ENCODE assay signal across 1 cellular context in the genomic region with DNA sequence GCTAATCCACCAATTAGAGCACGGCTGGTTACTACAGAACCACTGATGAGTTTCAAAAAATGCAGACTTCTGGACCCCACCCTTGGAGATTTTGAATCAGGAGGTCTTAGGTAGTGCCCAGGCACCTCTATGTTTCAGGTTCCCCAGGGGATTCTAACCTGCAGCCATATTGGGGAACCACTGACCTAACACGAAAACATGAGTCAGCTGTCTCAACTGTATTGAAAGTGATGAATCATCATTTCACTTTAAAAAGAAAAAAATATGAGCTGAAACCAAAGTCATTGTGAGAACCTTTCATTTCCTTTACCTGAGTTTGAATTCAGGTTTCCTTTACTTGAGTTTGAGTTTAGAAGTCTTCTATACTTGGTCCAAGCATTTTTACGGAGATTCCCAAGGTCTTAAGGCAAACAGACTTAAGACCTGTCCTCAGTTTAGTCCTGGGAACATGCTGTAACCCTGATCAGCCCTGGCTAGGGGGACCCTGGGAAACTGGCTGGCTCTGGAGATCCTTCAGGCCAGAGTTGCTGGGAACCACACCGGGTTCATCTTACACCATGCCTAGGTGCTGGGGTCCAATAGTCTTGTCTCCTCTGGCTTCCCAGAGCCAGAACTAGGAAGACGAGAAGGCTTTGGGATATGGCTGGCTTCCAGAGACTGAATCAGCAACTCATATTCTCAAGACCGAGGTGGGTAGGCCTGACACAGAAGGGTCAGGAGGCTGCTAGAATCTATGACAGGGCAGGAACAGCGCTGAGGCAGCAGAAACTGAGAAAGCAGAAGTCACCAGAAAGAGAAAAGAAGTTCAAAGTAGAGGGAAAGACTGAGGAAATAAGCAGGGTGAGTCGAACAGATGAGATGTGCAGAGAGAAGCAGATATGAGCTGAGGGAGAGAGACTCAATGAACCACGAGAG.
TF ChIP-seq lines count a peak whose summit lies in the region.

No MANE protein-coding gene starts in this region.

TF ChIP-seq in K562, 482 proteins besides CTCF, POLR2A, EP300 and RAD21 (continued from another document):
- TF ChIP-seq, protein P1, sequence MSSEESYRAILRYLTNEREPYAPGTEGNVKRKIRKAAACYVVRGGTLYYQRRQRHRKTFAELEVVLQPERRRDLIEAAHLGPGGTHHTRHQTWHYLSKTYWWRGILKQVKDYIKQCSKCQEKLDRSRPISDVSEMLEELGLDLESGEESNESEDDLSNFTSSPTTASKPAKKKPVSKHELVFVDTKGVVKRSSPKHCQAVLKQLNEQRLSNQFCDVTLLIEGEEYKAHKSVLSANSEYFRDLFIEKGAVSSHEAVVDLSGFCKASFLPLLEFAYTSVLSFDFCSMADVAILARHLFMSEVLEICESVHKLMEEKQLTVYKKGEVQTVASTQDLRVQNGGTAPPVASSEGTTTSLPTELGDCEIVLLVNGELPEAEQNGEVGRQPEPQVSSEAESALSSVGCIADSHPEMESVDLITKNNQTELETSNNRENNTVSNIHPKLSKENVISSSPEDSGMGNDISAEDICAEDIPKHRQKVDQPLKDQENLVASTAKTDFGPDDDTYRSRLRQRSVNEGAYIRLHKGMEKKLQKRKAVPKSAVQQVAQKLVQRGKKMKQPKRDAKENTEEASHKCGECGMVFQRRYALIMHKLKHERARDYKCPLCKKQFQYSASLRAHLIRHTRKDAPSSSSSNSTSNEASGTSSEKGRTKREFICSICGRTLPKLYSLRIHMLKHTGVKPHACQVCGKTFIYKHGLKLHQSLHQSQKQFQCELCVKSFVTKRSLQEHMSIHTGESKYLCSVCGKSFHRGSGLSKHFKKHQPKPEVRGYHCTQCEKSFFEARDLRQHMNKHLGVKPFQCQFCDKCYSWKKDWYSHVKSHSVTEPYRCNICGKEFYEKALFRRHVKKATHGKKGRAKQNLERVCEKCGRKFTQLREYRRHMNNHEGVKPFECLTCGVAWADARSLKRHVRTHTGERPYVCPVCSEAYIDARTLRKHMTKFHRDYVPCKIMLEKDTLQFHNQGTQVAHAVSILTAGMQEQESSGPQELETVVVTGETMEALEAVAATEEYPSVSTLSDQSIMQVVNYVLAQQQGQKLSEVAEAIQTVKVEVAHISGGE (CRISPR knock-in tag; IDR thresholded peaks at IDR 0.05): peak in 1 of 3 experiments; percentile 73; a peak in 2 of 6 replicates
- TF ChIP-seq POLR2H (tag; IDR thresholded peaks at IDR 0.05; ENCODE audit: low read depth): no peak
- TF ChIP-seq NFE2 (IDR thresholded peaks at IDR 0.05; ENCODE audit: low read depth): peak; percentile 67
- TF ChIP-seq, protein P2, sequence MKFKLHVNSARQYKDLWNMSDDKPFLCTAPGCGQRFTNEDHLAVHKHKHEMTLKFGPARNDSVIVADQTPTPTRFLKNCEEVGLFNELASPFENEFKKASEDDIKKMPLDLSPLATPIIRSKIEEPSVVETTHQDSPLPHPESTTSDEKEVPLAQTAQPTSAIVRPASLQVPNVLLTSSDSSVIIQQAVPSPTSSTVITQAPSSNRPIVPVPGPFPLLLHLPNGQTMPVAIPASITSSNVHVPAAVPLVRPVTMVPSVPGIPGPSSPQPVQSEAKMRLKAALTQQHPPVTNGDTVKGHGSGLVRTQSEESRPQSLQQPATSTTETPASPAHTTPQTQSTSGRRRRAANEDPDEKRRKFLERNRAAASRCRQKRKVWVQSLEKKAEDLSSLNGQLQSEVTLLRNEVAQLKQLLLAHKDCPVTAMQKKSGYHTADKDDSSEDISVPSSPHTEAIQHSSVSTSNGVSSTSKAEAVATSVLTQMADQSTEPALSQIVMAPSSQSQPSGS (CRISPR knock-in tag; IDR thresholded peaks at IDR 0.05): no peak
- peak; percentile 20; the same call in 1 of the 2 replicates for TF ChIP-seq SMARCA4 (IDR thresholded peaks at IDR 0.05)
- TF ChIP-seq JUNB (CRISPR knock-in tag; conservative IDR thresholded peaks at IDR 0.05): peak; percentile 70
- no peak for TF ChIP-seq SRSF1 (IDR thresholded peaks at IDR 0.05; ENCODE audit: low read depth, low read length)
- peak; percentile 36; the same call in 1 of the 2 replicates for TF ChIP-seq CXXC5 (CRISPR knock-in tag; IDR thresholded peaks at IDR 0.05)
- TF ChIP-seq ZNF707 (CRISPR knock-in tag; conservative IDR thresholded peaks at IDR 0.05): no peak
- 0 out of 2 replicates have a peak, but pooled peaks have one; percentile 16 for TF ChIP-seq ZNF561 (CRISPR knock-in tag; conservative IDR thresholded peaks at IDR 0.05)
- TF ChIP-seq, protein P3, sequence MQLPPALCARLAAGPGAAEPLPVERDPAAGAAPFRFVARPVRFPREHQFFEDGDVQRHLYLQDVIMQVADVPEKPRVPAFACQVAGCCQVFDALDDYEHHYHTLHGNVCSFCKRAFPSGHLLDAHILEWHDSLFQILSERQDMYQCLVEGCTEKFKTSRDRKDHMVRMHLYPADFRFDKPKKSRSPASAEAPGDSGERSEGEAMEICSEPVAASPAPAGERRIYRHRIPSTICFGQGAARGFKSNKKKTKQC (CRISPR knock-in tag; IDR thresholded peaks at IDR 0.05): no peak
- peak; percentile 28 for TF ChIP-seq TAF9B (IDR thresholded peaks at IDR 0.05; ENCODE audit: partially characterized antibody)
- TF ChIP-seq BACH1 (tag; IDR thresholded peaks at IDR 0.05): peak; percentile 99
- no peak for TF ChIP-seq ZNF347 (CRISPR knock-in tag; IDR thresholded peaks at IDR 0.05; ENCODE audit: low read depth)
- peak; percentile 85 for TF ChIP-seq ZNF175 (CRISPR knock-in tag; IDR thresholded peaks at IDR 0.05; ENCODE audit: low read depth)
- TF ChIP-seq, protein P4, sequence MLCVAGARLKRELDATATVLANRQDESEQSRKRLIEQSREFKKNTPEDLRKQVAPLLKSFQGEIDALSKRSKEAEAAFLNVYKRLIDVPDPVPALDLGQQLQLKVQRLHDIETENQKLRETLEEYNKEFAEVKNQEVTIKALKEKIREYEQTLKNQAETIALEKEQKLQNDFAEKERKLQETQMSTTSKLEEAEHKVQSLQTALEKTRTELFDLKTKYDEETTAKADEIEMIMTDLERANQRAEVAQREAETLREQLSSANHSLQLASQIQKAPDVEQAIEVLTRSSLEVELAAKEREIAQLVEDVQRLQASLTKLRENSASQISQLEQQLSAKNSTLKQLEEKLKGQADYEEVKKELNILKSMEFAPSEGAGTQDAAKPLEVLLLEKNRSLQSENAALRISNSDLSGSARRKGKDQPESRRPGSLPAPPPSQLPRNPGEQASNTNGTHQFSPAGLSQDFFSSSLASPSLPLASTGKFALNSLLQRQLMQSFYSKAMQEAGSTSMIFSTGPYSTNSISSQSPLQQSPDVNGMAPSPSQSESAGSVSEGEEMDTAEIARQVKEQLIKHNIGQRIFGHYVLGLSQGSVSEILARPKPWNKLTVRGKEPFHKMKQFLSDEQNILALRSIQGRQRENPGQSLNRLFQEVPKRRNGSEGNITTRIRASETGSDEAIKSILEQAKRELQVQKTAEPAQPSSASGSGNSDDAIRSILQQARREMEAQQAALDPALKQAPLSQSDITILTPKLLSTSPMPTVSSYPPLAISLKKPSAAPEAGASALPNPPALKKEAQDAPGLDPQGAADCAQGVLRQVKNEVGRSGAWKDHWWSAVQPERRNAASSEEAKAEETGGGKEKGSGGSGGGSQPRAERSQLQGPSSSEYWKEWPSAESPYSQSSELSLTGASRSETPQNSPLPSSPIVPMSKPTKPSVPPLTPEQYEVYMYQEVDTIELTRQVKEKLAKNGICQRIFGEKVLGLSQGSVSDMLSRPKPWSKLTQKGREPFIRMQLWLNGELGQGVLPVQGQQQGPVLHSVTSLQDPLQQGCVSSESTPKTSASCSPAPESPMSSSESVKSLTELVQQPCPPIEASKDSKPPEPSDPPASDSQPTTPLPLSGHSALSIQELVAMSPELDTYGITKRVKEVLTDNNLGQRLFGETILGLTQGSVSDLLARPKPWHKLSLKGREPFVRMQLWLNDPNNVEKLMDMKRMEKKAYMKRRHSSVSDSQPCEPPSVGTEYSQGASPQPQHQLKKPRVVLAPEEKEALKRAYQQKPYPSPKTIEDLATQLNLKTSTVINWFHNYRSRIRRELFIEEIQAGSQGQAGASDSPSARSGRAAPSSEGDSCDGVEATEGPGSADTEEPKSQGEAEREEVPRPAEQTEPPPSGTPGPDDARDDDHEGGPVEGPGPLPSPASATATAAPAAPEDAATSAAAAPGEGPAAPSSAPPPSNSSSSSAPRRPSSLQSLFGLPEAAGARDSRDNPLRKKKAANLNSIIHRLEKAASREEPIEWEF (CRISPR knock-in tag; IDR thresholded peaks at IDR 0.05): peak; percentile 78; the same call in 1 of the 2 replicates
